In the genomic region with DNA sequence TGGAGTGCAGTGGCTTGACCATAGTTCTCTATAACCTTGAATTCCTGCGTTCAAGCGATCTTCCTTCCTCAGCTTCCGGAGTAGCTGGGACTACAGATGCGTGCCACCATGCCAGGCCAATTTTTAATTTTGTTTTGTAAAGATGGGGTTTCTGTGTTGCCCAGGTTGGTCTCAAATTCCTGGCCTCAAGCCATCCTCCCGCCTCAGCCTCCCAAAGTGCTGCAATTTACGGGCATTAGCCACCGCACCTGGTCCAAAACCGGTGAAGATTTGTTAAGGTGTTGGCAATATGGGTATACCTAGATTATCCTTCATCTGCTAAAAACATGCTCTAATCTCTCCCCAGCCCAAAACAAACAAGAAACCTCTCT, we compare ENCODE assay signal across 8 cellular contexts. TPM values are rescaled to one million over a fixed set of nuclear protein-coding genes. Genes with fewer than 3 reads are reported as not detected.
DNase-seq lines count a peak whose midpoint lies in the region; ATAC-seq and TF ChIP-seq lines count a peak whose summit lies in the region.

No MANE protein-coding gene starts in this region.

- no peak for DNase-seq in right atrium auricular region (ENCODE audit: low spot score)
- DNase-seq in left ventricle myocardium superior = no peak
- DNase-seq in dorsolateral prefrontal cortex = no peak
- DNase-seq in glomerular visceral epithelial cell (ENCODE audit: extremely low spot score) = no peak

- ATAC-seq in left ventricle myocardium superior = no peak
- ATAC-seq in GM19035 (IDR thresholded peaks at IDR 0.05; ENCODE audit: unreplicated experiment) = no peak
- no peak for ATAC-seq in HG03045 (IDR thresholded peaks at IDR 0.05; ENCODE audit: unreplicated experiment)
- ATAC-seq in GM19395 (IDR thresholded peaks at IDR 0.05; ENCODE audit: unreplicated experiment) = no peak

- H3K27me3 ChIP-seq in right atrium auricular region (no peaks in the 10 kb centered on the region), dorsolateral prefrontal cortex (no peaks in the 10 kb centered on the region), mucosa of stomach (ENCODE audit: control insufficient read depth, insufficient read depth, low read length) (no peaks in the 10 kb centered on the region)

- peak overlapping the region; percentile 57 to 61 for H3K4me3 ChIP-seq in right atrium auricular region
- H3K4me3 ChIP-seq in dorsolateral prefrontal cortex = peak overlapping the region in 58 of 59 donors; percentile 50 to 99 (median 86)
- peak overlapping the region; percentile 47 for H3K4me3 ChIP-seq in mucosa of stomach (ENCODE audit: low read length)

- peak overlapping the region; percentile 99 for H3K27ac ChIP-seq in right atrium auricular region
- H3K27ac ChIP-seq in dorsolateral prefrontal cortex = peak overlapping the region in 58 of 59 donors; percentile 35 to 98 (median 91)

- H3K4me1 ChIP-seq in right atrium auricular region (peaks cover 0 to 29% of the 10 kb centered on the region in 2 donors), mucosa of stomach (ENCODE audit: control insufficient read depth, insufficient read depth, low read length) (peaks cover 10% of the 10 kb centered on the region)

- intact Hi-C loops in left ventricle myocardium superior (cut with micrococcal nuclease) = no loop called here
- intact Hi-C loops in dorsolateral prefrontal cortex (cut with DNase I) = loop anchor here in 1 of 2 donors (5.0 kb wide), 1 partner anchor 64 kb away; the partner anchor contains the start of gene RPIA

- H3K9me3 ChIP-seq in right atrium auricular region = no peaks in the 10 kb centered on the region
- no peaks in the 10 kb centered on the region for H3K9me3 ChIP-seq in mucosa of stomach (ENCODE audit: control insufficient read depth, low read length)

- no peak for TF ChIP-seq CTCF in right atrium auricular region (IDR thresholded peaks at IDR 0.05)
- no peak for TF ChIP-seq CTCF in dorsolateral prefrontal cortex (IDR thresholded peaks at IDR 0.05 in 54 of 56, conservative IDR thresholded peaks at IDR 0.05 in 2 of 56; ENCODE audit: low read depth in 1 of 56, partially characterized antibody in 56 of 56)

- peak overlapping the region; percentile 86 for H3K9ac ChIP-seq in mucosa of stomach (ENCODE audit: low read length)

- H3K36me3 ChIP-seq in right atrium auricular region (no peaks in the 10 kb centered on the region), mucosa of stomach (ENCODE audit: control insufficient read depth, insufficient read depth, low read length) (no peaks in the 10 kb centered on the region)

RNA-seq across cellular contexts. Expression of gene EIF2AK3, which starts 1.3 kb away (rescaled TPM):
- 10 to 100 TPM; 10.2 to 13.4 TPM for total RNA-seq in right atrium auricular region
- total RNA-seq in left ventricle myocardium superior = 5.2 TPM
- 10 to 100 TPM; 10.0 to 25.9 (median 17.4) TPM for total RNA-seq in dorsolateral prefrontal cortex
